Comparison of ENCODE assay signal across 21 cellular contexts in the genomic region with DNA sequence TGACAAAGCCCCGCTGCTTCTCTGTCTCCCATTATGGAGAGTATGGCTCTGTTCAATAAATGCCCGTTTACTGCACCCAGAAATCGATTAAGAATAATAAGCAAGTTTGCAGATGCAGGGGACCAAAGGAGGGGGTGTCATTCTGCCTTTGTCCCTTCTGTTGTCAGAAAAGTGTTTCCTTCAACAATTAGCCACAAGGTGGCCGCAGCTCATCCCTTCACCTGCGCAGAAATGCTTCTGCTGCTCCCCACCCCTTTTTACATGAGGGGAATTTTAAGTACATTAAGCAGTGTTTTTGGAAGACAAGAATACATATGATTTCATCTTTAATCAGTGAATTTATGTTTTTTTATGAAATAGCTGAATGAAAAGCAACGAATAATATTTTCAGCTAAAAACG.
DNase-seq lines count a peak whose midpoint lies in the region; ATAC-seq, FAIRE-seq and TF ChIP-seq lines count a peak whose summit lies in the region.
"Had no signal": no experiment of that assay in that cellular context is flagged by ENCODE, and none has a peak within 500 bp of the region (broad histone marks: within the 10 kb centered on the region; RNA-seq: fewer than 3 reads in every experiment).

No MANE protein-coding gene starts in this region.

- H3K9me2 ChIP-seq in Loucy (replicated peaks; ENCODE audit: low read depth, low read length): no peaks in the 10 kb centered on the region

- no peak for DNase-seq in HepG2 (ENCODE audit: low spot score)
- DNase-seq in right lobe of liver: no peak
- DNase-seq in chondrocyte (ENCODE audit: low spot score): no peak
- DNase-seq in nucleus accumbens (lab: John Stamatoyannopoulos, UW): no peak
- no peak for DNase-seq in NCI-H2196 treated with DMSO at 0.1 percent for 48 hours (lab: John Stamatoyannopoulos, UW; ENCODE audit: unreplicated experiment)
- no peak for DNase-seq in prostate gland (ENCODE audit: low spot score)
- DNase-seq in A172 (ENCODE audit: low spot score): no peak
- DNase-seq: activated CD4-positive, alpha-beta memory T cell treated with anti-CD3 and anti-CD28 coated beads, Interleukin-2, amount 10 ng/mL, durations not matched to agents 7 days and 5 days; AML-193; DMS153; mesenchymal stem cell; NCI-H2029 treated with DMSO at 0.1 percent for 48 hours; NK-92 treated with Interleukin-12 subunit alpha and Interleukin-12 subunit beta, amount 100 ng/mL, for 24 hours; small intestine; upper lobe of right lung had no signal

- TF ChIP-seq POLR2A in HepG2 (IDR thresholded peaks at IDR 0.05; ENCODE audit: insufficient read depth in 1 of 2, low read depth in 2 of 2, low read length in 2 of 2) (no peak), right lobe of liver (IDR thresholded peaks at IDR 0.05) (no peak), prostate gland (IDR thresholded peaks at IDR 0.05) (no peak)

- H3K4me2 ChIP-seq in HepG2 (ENCODE audit: low read depth, low read length) (no peak overlapping the region), Loucy (ENCODE audit: low read depth, low read length, poor library complexity, severe bottlenecking) (no peak overlapping the region)

- H3K36me3 Mint-ChIP-seq in chondrocyte (ENCODE audit: low read depth): no peaks in the 10 kb centered on the region
- H3K36me3 Mint-ChIP-seq: stimulated activated memory B cell treated with anti-CD40 and anti-IgM and Interleukin-4, amounts not matched to agents 10 μg/mL and 1 μg/mL and 100 μg/mL, for 72 hours had no signal

- ATAC-seq in HepG2 (peak; percentile 44; the same call in 1 of the 3 replicates), right lobe of liver (no peak)
- ATAC-seq: stimulated activated memory B cell treated with anti-CD40 and anti-IgM and Interleukin-4, amounts not matched to agents 10 μg/mL and 1 μg/mL and 100 μg/mL, for 72 hours; upper lobe of right lung had no signal

- H3K9me3 Mint-ChIP-seq in chondrocyte (ENCODE audit: low read depth): peaks cover 7% of the 10 kb centered on the region
- H3K9me3 Mint-ChIP-seq: activated CD4-positive, alpha-beta memory T cell treated with anti-CD3 and anti-CD28 coated beads, Interleukin-2, amount 10 ng/mL, durations not matched to agents 7 days and 5 days; activated T-helper 2 cell treated with anti-CD3 and anti-CD28 coated beads, Interferon-gamma antibody, Interleukin-2, Interleukin-4, amounts not matched to agents 10 μg/mL and 5 μg/mL and 100 μg/mL, durations not matched to agents 14 hours and 24 hours and 36 hours had no signal

- TF ChIP-seq CTCF in HepG2 (CRISPR knock-in tag; IDR thresholded peaks at IDR 0.05): no peak
- peak in 2 of 4 donors; percentile 13 to 26 for TF ChIP-seq CTCF in right lobe of liver (IDR thresholded peaks at IDR 0.05)
- peak; percentile 30; the same call in 1 of the 2 replicates for TF ChIP-seq CTCF in Loucy (conservative IDR thresholded peaks at IDR 0.05; ENCODE audit: low read length)
- TF ChIP-seq CTCF in chondrocyte (IDR thresholded peaks at IDR 0.05): peak; percentile 22
- no peak for TF ChIP-seq CTCF in prostate gland (IDR thresholded peaks at IDR 0.05)

- H3K9ac ChIP-seq in HepG2 (ENCODE audit: insufficient read depth, low read depth, low read length) (no peak overlapping the region), Loucy (ENCODE audit: low read depth, low read length, poor library complexity, severe bottlenecking) (no peak overlapping the region)

- no peak overlapping the region for H3K27ac ChIP-seq in HepG2 (ENCODE audit: extremely low read length, insufficient read depth, low read length)
- no peak overlapping the region for H3K27ac ChIP-seq in right lobe of liver
- H3K27ac ChIP-seq in prostate gland: no peak overlapping the region
- H3K27ac ChIP-seq: SK-N-MC, upper lobe of right lung had no signal

- H3K4me3 ChIP-seq in HepG2 (replicated peaks in 1 of 3; ENCODE audit: insufficient read depth in 1 of 3, low read depth in 2 of 3, low read length in 3 of 3): no peak overlapping the region
- no peak overlapping the region for H3K4me3 ChIP-seq in right lobe of liver
- no peak overlapping the region for H3K4me3 ChIP-seq in Loucy (ENCODE audit: low read length, poor library complexity, severe bottlenecking)
- no peak overlapping the region for H3K4me3 ChIP-seq in prostate gland
- H3K4me3 ChIP-seq: SK-N-MC, upper lobe of right lung had no signal

- BruUV-seq in HepG2 (replicated peaks; lab: Mats Ljungman, UMichigan): no TSS peak

- H3K79me2 ChIP-seq in HepG2 (ENCODE audit: insufficient read depth, low read length) (no peaks in the 10 kb centered on the region), Loucy (ENCODE audit: insufficient read depth, low read length) (no peaks in the 10 kb centered on the region)

- no peaks in the 10 kb centered on the region for H3K4me1 Mint-ChIP-seq in chondrocyte (ENCODE audit: low read depth)
- H3K4me1 Mint-ChIP-seq: activated CD4-positive, alpha-beta memory T cell treated with anti-CD3 and anti-CD28 coated beads, Interleukin-2, amount 10 ng/mL, durations not matched to agents 7 days and 5 days; stimulated activated memory B cell treated with anti-CD40 and anti-IgM and Interleukin-4, amounts not matched to agents 10 μg/mL and 1 μg/mL and 100 μg/mL, for 72 hours had no signal

- H3K27me3 Mint-ChIP-seq in chondrocyte (ENCODE audit: low read depth): peaks cover 7% of the 10 kb centered on the region
- H3K27me3 Mint-ChIP-seq: stimulated activated memory B cell treated with anti-CD40 and anti-IgM and Interleukin-4, amounts not matched to agents 10 μg/mL and 1 μg/mL and 100 μg/mL, for 72 hours had no signal

- H3K4me1 ChIP-seq in HepG2 (ENCODE audit: insufficient read depth, low read length): no peaks in the 10 kb centered on the region
- H3K4me1 ChIP-seq in right lobe of liver: no peaks in the 10 kb centered on the region
- no peaks in the 10 kb centered on the region for H3K4me1 ChIP-seq in Loucy (ENCODE audit: insufficient read depth, low read length, poor library complexity, severe bottlenecking)
- H3K4me1 ChIP-seq in prostate gland (replicated peaks): no peaks in the 10 kb centered on the region
- H3K4me1 ChIP-seq: upper lobe of right lung had no signal

- no peak for FAIRE-seq in HepG2 (lab: Jason Lieb, UNC)
- FAIRE-seq: islet of Langerhans, small intestine, TTC549 had no signal

- no peak for TF ChIP-seq EP300 in HepG2 (IDR thresholded peaks at IDR 0.05; ENCODE audit: low read depth in 2 of 2, low read length in 2 of 2)
- no peak for TF ChIP-seq EP300 in HepG2 (CRISPR knock-in tag; IDR thresholded peaks at IDR 0.05; ENCODE audit: borderline replicate concordance)

- H3K27ac Mint-ChIP-seq in chondrocyte (ENCODE audit: unreplicated experiment): no peak overlapping the region
- H3K27ac Mint-ChIP-seq: activated CD4-positive, alpha-beta memory T cell treated with anti-CD3 and anti-CD28 coated beads, Interleukin-2, amount 10 ng/mL, durations not matched to agents 7 days and 5 days; activated T-helper 2 cell treated with anti-CD3 and anti-CD28 coated beads, Interferon-gamma antibody, Interleukin-2, Interleukin-4, amounts not matched to agents 10 μg/mL and 5 μg/mL and 100 μg/mL, durations not matched to agents 14 hours and 24 hours and 36 hours; stimulated activated memory B cell treated with anti-CD40 and anti-IgM and Interleukin-4, amounts not matched to agents 10 μg/mL and 1 μg/mL and 100 μg/mL, for 72 hours had no signal

- no peaks in the 10 kb centered on the region for H3K36me3 ChIP-seq in HepG2 (replicated peaks in 1 of 2; ENCODE audit: control insufficient read depth in 1 of 2, insufficient read depth in 2 of 2, low read length in 2 of 2)
- no peaks in the 10 kb centered on the region for H3K36me3 ChIP-seq in right lobe of liver
- H3K36me3 ChIP-seq in Loucy (ENCODE audit: insufficient read depth, low read length): no peaks in the 10 kb centered on the region
- H3K36me3 ChIP-seq in prostate gland: no peaks in the 10 kb centered on the region
- H3K36me3 ChIP-seq: upper lobe of right lung had no signal

- POLR2A ChIA-PET in HepG2 (lab: Yijun Ruan, JAX): no interaction called here

- WGBS in HepG2 (ENCODE audit: low lambda C conversion rate): 14% methylated on average over 6 of the region's 7 CpGs
- WGBS in right lobe of liver (ENCODE audit: insufficient coverage, low coverage, low lambda C conversion rate, missing lambda C conversion rate): 21% methylated on average over 7 of the region's 7 CpGs
- WGBS in prostate gland: 54% methylated on average over 7 of the region's 7 CpGs

- no peak overlapping the region for H3K4me3 Mint-ChIP-seq in chondrocyte (ENCODE audit: unreplicated experiment)
- H3K4me3 Mint-ChIP-seq: activated CD4-positive, alpha-beta memory T cell treated with anti-CD3 and anti-CD28 coated beads, Interleukin-2, amount 10 ng/mL, durations not matched to agents 7 days and 5 days; stimulated activated memory B cell treated with anti-CD40 and anti-IgM and Interleukin-4, amounts not matched to agents 10 μg/mL and 1 μg/mL and 100 μg/mL, for 72 hours had no signal

- H3K9me3 ChIP-seq in HepG2 (ENCODE audit: low read length) (no peaks in the 10 kb centered on the region), right lobe of liver (no peaks in the 10 kb centered on the region), Loucy (ENCODE audit: insufficient read depth, low read depth, low read length) (no peaks in the 10 kb centered on the region), prostate gland (no peaks in the 10 kb centered on the region)
- H3K9me3 ChIP-seq: upper lobe of right lung had no signal

- intact Hi-C loops in HepG2 (cut with micrococcal nuclease; ENCODE audit: unreplicated experiment) (no loop called here), right lobe of liver (cut with DNase I) (no loop called here), prostate gland (cut with DNase I) (no loop called here)

- CTCF ChIA-PET in HepG2 (lab: Yijun Ruan, JAX; ENCODE audit: low intra/inter-chr PET ratio, low total read pairs): no interaction called here

- no peaks in the 10 kb centered on the region for H3F3A ChIP-seq in Loucy (ENCODE audit: low read depth)

- H3K27me3 ChIP-seq in HepG2 (ENCODE audit: control insufficient read depth in 1 of 2, insufficient read depth in 2 of 2, low read length in 2 of 2) (no peaks in the 10 kb centered on the region), right lobe of liver (no peaks in the 10 kb centered on the region), Loucy (ENCODE audit: insufficient read depth, low read length, poor library complexity, severe bottlenecking) (no peaks in the 10 kb centered on the region), prostate gland (replicated peaks; ENCODE audit: insufficient read depth) (no peaks in the 10 kb centered on the region)
- H3K27me3 ChIP-seq: upper lobe of right lung had no signal

- no peak overlapping the region for H2AFZ ChIP-seq in HepG2 (ENCODE audit: low read length)
- H2AFZ ChIP-seq in Loucy (ENCODE audit: low read length): no peak overlapping the region

- H4K20me1 ChIP-seq in HepG2 (ENCODE audit: insufficient read depth, low read length): no peaks in the 10 kb centered on the region
- no peaks in the 10 kb centered on the region for H4K20me1 ChIP-seq in Loucy (ENCODE audit: insufficient read depth, low read length, poor library complexity, severe bottlenecking)

- in situ Hi-C loops in HepG2 (cut with HindIII; ENCODE audit: extremely low pct_ligation_motif_present, low pct_unique_long_range_greater_than_20kb): no loop called here

- TF ChIP-seq RAD21 in HepG2 (CRISPR knock-in tag; IDR thresholded peaks at IDR 0.05): no peak

TF ChIP-seq in HepG2, 621 proteins besides CTCF, POLR2A, EP300 and RAD21 (continues in another document):
- no peak for TF ChIP-seq CBX1 (IDR thresholded peaks at IDR 0.05; ENCODE audit: low read depth)
- TF ChIP-seq RAD51 (IDR thresholded peaks at IDR 0.05; ENCODE audit: borderline replicate concordance): no peak

Comparison
In these comparisons a context has a peak if more than half of its experiments do, and no peak if none do; other contexts are left out.
1. CTCF ChIP-seq: peak in Loucy (single experiment) and chondrocyte (single experiment); none in HepG2 (single experiment) and prostate gland (0 of 4).